In genomic region chrX:101931494-101932248, GRCh38 we compare ENCODE assay signal across 8 cellular contexts. TPM values are rescaled to one million over a fixed set of nuclear protein-coding genes. Genes with fewer than 3 reads are reported as not detected.
DNase-seq lines count a peak whose midpoint lies in the region; ATAC-seq, FAIRE-seq and TF ChIP-seq lines count a peak whose summit lies in the region.

TSS of gene ZMAT1 (minus strand) at chrX:101932027. CDS start at chrX:101932008, 19 bp downstream.

- H3K36me3 Mint-ChIP-seq in nephron (ENCODE audit: low read depth), result no peaks in the 10 kb centered on the region

- H3K4me1 Mint-ChIP-seq in nephron, result peaks cover 7% of the 10 kb centered on the region

- no peaks in the 10 kb centered on the region for H3K27me3 Mint-ChIP-seq in nephron (ENCODE audit: low read depth)

- H3K9me3 Mint-ChIP-seq in nephron, result peaks cover 8% of the 10 kb centered on the region

- H3K4me3 ChIP-seq in Jurkat, Clone E6-1 (ENCODE audit: low read length), result peak within 1 kb of the TSS; percentile 57
- H3K4me3 ChIP-seq in fibroblast of the aortic adventitia (ENCODE audit: low read depth, low read length), result peak within 1 kb of the TSS; percentile 60

- peak within 1 kb of the TSS; percentile 56 to 90 (median 88) for H3K27ac Mint-ChIP-seq in nephron

- peak; percentile 79 for DNase-seq in DMS53 treated with DMSO at 0.1 percent for 48 hours (lab: John Stamatoyannopoulos, UW; ENCODE audit: unreplicated experiment)
- peak; percentile 88 for DNase-seq in Jurkat, Clone E6-1 (ENCODE audit: low read depth, low spot score)
- peak; percentile 43 for DNase-seq in RCC 7860 (ENCODE audit: low spot score)
- DNase-seq in activated T-helper 1 cell treated with anti-CD3 and anti-CD28 coated beads, Interleukin-2, amount 50 U/mL, for 16 hours (ENCODE audit: low read depth in 1 of 2, low spot score in 1 of 2), result peak; percentile 77 to 85
- DNase-seq in fibroblast of the aortic adventitia (ENCODE audit: low read depth), result peak; percentile 55
- DNase-seq in stimulated activated naive CD8-positive, alpha-beta T cell treated with anti-CD3 and anti-CD28 coated beads, Interleukin-15, Interleukin-2, amounts not matched to agents 100 U/mL and 50 U/mL, for 24 hours, result peak; percentile 89

- FAIRE-seq in RCC 7860 (lab: Jason Lieb, UNC), result no peak

- TF ChIP-seq CTCF in fibroblast of the aortic adventitia (IDR thresholded peaks at IDR 0.05; ENCODE audit: insufficient read depth, low read length), result no peak
- TF ChIP-seq CTCF in nephron (IDR thresholded peaks at IDR 0.05; ENCODE audit: unreplicated experiment in 3 of 3), result no peak

- ATAC-seq in GM21619 (IDR thresholded peaks at IDR 0.05; ENCODE audit: unreplicated experiment), result peak; percentile 90
- peak; percentile 90 for ATAC-seq in stimulated activated naive CD8-positive, alpha-beta T cell treated with anti-CD3 and anti-CD28 coated beads, Interleukin-15, Interleukin-2, amounts not matched to agents 100 U/mL and 50 U/mL, for 24 hours

- peak within 1 kb of the TSS; percentile 86 to 89 (median 89) for H3K4me3 Mint-ChIP-seq in nephron

RNA-seq across cellular contexts. Expression of gene ZMAT1, which starts in this region (rescaled TPM):
- 4.5 TPM for polyA plus RNA-seq in Jurkat, Clone E6-1 (2012; ENCODE audit: insufficient read depth, insufficient read length)
- 0.08 and 0.18 TPM in 2 replicates for total RNA-seq in fibroblast of the aortic adventitia (ENCODE audit: low replicate concordance)

Comparison
In these comparisons a context has a peak if more than half of its experiments do, and no peak if none do; other contexts are left out.
1. Peak in every context shown above with its lines: DNase-seq, ATAC-seq and H3K4me3 ChIP-seq.
2. Peak in DNase-seq and H3K4me3 ChIP-seq in fibroblast of the aortic adventitia; RNA of the gene not detected or under 1 TPM.